Comparison of ENCODE assay signal across 1 cellular context in the genomic region with DNA sequence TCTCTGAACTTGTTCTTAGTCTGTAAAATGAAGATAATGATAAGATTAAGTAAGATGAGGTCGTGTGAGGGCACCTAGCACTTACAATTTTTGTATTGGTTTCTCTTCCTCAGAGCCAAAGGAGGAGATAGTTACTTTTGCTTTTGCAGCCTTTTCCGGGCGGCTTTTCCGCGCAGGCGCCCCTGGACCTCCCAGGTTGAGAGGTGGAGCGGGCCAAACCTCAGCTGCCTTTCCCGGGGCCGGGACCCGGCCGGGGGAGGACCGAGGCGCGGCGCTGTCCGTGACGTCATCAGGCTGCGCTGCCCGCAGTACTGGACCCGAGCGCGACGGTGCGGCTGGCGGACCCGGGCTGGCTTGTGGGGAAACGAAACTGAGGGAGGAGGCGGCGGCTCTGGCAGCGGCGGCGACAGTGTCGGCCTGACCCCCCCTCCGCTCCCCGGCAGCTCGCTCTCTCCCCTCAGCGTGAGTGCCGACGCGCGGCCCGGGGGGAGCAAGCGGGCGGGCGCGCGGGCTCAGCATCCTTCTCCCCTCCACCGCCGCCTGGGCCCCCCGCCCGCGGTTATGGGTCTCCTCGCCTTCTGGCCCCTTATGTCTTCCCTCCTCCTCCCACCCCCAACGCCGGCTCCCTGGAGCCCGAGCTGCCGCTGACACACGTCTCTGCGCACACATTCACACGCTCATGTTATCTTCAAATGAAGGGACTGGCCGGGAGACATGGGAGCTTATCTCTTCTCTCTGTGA.
TF ChIP-seq lines count a peak whose summit lies in the region.

A gene with protein sequence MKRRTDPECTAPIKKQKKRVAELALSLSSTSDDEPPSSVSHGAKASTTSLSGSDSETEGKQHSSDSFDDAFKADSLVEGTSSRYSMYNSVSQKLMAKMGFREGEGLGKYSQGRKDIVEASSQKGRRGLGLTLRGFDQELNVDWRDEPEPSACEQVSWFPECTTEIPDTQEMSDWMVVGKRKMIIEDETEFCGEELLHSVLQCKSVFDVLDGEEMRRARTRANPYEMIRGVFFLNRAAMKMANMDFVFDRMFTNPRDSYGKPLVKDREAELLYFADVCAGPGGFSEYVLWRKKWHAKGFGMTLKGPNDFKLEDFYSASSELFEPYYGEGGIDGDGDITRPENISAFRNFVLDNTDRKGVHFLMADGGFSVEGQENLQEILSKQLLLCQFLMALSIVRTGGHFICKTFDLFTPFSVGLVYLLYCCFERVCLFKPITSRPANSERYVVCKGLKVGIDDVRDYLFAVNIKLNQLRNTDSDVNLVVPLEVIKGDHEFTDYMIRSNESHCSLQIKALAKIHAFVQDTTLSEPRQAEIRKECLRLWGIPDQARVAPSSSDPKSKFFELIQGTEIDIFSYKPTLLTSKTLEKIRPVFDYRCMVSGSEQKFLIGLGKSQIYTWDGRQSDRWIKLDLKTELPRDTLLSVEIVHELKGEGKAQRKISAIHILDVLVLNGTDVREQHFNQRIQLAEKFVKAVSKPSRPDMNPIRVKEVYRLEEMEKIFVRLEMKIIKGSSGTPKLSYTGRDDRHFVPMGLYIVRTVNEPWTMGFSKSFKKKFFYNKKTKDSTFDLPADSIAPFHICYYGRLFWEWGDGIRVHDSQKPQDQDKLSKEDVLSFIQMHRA (plus strand): TSS at position 306 of the 741 bp plus-strand sequence. CDS start 2,409 bp downstream, outside the sequence.

TF ChIP-seq in GM12878, 131 proteins besides CTCF, POLR2A, EP300 and RAD21 (continued from another document and continues in another):
- TF ChIP-seq, protein P1, sequence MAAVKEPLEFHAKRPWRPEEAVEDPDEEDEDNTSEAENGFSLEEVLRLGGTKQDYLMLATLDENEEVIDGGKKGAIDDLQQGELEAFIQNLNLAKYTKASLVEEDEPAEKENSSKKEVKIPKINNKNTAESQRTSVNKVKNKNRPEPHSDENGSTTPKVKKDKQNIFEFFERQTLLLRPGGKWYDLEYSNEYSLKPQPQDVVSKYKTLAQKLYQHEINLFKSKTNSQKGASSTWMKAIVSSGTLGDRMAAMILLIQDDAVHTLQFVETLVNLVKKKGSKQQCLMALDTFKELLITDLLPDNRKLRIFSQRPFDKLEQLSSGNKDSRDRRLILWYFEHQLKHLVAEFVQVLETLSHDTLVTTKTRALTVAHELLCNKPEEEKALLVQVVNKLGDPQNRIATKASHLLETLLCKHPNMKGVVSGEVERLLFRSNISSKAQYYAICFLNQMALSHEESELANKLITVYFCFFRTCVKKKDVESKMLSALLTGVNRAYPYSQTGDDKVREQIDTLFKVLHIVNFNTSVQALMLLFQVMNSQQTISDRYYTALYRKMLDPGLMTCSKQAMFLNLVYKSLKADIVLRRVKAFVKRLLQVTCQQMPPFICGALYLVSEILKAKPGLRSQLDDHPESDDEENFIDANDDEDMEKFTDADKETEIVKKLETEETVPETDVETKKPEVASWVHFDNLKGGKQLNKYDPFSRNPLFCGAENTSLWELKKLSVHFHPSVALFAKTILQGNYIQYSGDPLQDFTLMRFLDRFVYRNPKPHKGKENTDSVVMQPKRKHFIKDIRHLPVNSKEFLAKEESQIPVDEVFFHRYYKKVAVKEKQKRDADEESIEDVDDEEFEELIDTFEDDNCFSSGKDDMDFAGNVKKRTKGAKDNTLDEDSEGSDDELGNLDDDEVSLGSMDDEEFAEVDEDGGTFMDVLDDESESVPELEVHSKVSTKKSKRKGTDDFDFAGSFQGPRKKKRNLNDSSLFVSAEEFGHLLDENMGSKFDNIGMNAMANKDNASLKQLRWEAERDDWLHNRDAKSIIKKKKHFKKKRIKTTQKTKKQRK (IDR thresholded peaks at IDR 0.05; ENCODE audit: low read depth, low read length), result no peak
- TF ChIP-seq KAT2A (conservative IDR thresholded peaks at IDR 0.05; ENCODE audit: control insufficient read depth, low read depth, low read length) (no peak), TCF12 (IDR thresholded peaks at IDR 0.05; ENCODE audit: low read depth, low read length) (peak; percentile 54; the same call in 1 of the 2 replicates), IRF4 (IDR thresholded peaks at IDR 0.05; ENCODE audit: low read depth, low read length) (peak; percentile 61; the same call in 1 of the 2 replicates), ZNF24 (IDR thresholded peaks at IDR 0.05) (0 out of 2 replicates have a peak, but pooled peaks have one; percentile 12), PML (IDR thresholded peaks at IDR 0.05; ENCODE audit: low read length) (peak; percentile 73; the same call in 1 of the 2 replicates), SMC3 (IDR thresholded peaks at IDR 0.05; ENCODE audit: borderline replicate concordance, low read length) (no peak), PAX5 (IDR thresholded peaks at IDR 0.05; ENCODE audit: borderline replicate concordance, low read depth, low read length) (peak; percentile 56; the same call in 1 of the 2 replicates), CBX3 (IDR thresholded peaks at IDR 0.05; ENCODE audit: borderline replicate concordance, low read depth) (no peak), IKZF2 (IDR thresholded peaks at IDR 0.05) (peak in 1 of 2 experiments; percentile 44; a peak in 2 of 4 replicates), HDGF (IDR thresholded peaks at IDR 0.05) (no peak), YBX1 (IDR thresholded peaks at IDR 0.05) (no peak), JUNB (IDR thresholded peaks at IDR 0.05) (no peak), TARDBP (IDR thresholded peaks at IDR 0.05; ENCODE audit: borderline replicate concordance) (peak; percentile 73; the same call in 1 of the 2 replicates), CREB1 (IDR thresholded peaks at IDR 0.05; ENCODE audit: low read depth) (peak; percentile 99), MTA3 (IDR thresholded peaks at IDR 0.05; ENCODE audit: borderline replicate concordance, low read length) (no peak), CBFB (IDR thresholded peaks at IDR 0.05; ENCODE audit: low read depth) (peak; percentile 23; the same call in 1 of the 2 replicates), ZNF384 (IDR thresholded peaks at IDR 0.05; ENCODE audit: borderline replicate concordance, low read depth, low read length) (no peak), WRNIP1 (IDR thresholded peaks at IDR 0.05; ENCODE audit: borderline replicate concordance, low read depth, low read length) (no peak), BMI1 (IDR thresholded peaks at IDR 0.05; ENCODE audit: borderline replicate concordance) (no peak), PAX8 (IDR thresholded peaks at IDR 0.05) (no peak), ATF7 (IDR thresholded peaks at IDR 0.05; ENCODE audit: low read depth) (peak; percentile 97), CBX5 (IDR thresholded peaks at IDR 0.05; ENCODE audit: low read depth) (no peak)
- TF ChIP-seq, protein P2, sequence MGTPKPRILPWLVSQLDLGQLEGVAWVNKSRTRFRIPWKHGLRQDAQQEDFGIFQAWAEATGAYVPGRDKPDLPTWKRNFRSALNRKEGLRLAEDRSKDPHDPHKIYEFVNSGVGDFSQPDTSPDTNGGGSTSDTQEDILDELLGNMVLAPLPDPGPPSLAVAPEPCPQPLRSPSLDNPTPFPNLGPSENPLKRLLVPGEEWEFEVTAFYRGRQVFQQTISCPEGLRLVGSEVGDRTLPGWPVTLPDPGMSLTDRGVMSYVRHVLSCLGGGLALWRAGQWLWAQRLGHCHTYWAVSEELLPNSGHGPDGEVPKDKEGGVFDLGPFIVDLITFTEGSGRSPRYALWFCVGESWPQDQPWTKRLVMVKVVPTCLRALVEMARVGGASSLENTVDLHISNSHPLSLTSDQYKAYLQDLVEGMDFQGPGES (IDR thresholded peaks at IDR 0.05), result no peak
- TF ChIP-seq, protein P3, sequence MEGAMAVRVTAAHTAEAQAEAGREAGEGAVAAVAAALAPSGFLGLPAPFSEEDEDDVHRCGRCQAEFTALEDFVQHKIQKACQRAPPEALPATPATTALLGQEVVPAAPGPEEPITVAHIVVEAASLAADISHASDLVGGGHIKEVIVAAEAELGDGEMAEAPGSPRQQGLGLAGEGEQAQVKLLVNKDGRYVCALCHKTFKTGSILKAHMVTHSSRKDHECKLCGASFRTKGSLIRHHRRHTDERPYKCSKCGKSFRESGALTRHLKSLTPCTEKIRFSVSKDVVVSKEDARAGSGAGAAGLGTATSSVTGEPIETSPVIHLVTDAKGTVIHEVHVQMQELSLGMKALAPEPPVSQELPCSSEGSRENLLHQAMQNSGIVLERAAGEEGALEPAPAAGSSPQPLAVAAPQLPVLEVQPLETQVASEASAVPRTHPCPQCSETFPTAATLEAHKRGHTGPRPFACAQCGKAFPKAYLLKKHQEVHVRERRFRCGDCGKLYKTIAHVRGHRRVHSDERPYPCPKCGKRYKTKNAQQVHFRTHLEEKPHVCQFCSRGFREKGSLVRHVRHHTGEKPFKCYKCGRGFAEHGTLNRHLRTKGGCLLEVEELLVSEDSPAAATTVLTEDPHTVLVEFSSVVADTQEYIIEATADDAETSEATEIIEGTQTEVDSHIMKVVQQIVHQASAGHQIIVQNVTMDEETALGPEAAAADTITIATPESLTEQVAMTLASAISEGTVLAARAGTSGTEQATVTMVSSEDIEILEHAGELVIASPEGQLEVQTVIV (IDR thresholded peaks at IDR 0.05; ENCODE audit: borderline replicate concordance, partially characterized antibody), result peak; percentile 33
- TF ChIP-seq, protein P4, sequence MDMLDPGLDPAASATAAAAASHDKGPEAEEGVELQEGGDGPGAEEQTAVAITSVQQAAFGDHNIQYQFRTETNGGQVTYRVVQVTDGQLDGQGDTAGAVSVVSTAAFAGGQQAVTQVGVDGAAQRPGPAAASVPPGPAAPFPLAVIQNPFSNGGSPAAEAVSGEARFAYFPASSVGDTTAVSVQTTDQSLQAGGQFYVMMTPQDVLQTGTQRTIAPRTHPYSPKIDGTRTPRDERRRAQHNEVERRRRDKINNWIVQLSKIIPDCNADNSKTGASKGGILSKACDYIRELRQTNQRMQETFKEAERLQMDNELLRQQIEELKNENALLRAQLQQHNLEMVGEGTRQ (IDR thresholded peaks at IDR 0.05; ENCODE audit: borderline replicate concordance, low read depth, low read length), result no peak
- TF ChIP-seq, protein P5, sequence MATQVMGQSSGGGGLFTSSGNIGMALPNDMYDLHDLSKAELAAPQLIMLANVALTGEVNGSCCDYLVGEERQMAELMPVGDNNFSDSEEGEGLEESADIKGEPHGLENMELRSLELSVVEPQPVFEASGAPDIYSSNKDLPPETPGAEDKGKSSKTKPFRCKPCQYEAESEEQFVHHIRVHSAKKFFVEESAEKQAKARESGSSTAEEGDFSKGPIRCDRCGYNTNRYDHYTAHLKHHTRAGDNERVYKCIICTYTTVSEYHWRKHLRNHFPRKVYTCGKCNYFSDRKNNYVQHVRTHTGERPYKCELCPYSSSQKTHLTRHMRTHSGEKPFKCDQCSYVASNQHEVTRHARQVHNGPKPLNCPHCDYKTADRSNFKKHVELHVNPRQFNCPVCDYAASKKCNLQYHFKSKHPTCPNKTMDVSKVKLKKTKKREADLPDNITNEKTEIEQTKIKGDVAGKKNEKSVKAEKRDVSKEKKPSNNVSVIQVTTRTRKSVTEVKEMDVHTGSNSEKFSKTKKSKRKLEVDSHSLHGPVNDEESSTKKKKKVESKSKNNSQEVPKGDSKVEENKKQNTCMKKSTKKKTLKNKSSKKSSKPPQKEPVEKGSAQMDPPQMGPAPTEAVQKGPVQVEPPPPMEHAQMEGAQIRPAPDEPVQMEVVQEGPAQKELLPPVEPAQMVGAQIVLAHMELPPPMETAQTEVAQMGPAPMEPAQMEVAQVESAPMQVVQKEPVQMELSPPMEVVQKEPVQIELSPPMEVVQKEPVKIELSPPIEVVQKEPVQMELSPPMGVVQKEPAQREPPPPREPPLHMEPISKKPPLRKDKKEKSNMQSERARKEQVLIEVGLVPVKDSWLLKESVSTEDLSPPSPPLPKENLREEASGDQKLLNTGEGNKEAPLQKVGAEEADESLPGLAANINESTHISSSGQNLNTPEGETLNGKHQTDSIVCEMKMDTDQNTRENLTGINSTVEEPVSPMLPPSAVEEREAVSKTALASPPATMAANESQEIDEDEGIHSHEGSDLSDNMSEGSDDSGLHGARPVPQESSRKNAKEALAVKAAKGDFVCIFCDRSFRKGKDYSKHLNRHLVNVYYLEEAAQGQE (IDR thresholded peaks at IDR 0.05; ENCODE audit: low read depth, low read length), result 0 out of 2 replicates have a peak, but pooled peaks have one; percentile 41
- TF ChIP-seq, protein P6, sequence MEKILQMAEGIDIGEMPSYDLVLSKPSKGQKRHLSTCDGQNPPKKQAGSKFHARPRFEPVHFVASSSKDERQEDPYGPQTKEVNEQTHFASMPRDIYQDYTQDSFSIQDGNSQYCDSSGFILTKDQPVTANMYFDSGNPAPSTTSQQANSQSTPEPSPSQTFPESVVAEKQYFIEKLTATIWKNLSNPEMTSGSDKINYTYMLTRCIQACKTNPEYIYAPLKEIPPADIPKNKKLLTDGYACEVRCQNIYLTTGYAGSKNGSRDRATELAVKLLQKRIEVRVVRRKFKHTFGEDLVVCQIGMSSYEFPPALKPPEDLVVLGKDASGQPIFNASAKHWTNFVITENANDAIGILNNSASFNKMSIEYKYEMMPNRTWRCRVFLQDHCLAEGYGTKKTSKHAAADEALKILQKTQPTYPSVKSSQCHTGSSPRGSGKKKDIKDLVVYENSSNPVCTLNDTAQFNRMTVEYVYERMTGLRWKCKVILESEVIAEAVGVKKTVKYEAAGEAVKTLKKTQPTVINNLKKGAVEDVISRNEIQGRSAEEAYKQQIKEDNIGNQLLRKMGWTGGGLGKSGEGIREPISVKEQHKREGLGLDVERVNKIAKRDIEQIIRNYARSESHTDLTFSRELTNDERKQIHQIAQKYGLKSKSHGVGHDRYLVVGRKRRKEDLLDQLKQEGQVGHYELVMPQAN (conservative IDR thresholded peaks at IDR 0.05), result peak; percentile 82
- TF ChIP-seq, protein P7, sequence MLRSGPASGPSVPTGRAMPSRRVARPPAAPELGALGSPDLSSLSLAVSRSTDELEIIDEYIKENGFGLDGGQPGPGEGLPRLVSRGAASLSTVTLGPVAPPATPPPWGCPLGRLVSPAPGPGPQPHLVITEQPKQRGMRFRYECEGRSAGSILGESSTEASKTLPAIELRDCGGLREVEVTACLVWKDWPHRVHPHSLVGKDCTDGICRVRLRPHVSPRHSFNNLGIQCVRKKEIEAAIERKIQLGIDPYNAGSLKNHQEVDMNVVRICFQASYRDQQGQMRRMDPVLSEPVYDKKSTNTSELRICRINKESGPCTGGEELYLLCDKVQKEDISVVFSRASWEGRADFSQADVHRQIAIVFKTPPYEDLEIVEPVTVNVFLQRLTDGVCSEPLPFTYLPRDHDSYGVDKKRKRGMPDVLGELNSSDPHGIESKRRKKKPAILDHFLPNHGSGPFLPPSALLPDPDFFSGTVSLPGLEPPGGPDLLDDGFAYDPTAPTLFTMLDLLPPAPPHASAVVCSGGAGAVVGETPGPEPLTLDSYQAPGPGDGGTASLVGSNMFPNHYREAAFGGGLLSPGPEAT (IDR thresholded peaks at IDR 0.05; ENCODE audit: low read depth), result peak; percentile 67
